In the genomic region with DNA sequence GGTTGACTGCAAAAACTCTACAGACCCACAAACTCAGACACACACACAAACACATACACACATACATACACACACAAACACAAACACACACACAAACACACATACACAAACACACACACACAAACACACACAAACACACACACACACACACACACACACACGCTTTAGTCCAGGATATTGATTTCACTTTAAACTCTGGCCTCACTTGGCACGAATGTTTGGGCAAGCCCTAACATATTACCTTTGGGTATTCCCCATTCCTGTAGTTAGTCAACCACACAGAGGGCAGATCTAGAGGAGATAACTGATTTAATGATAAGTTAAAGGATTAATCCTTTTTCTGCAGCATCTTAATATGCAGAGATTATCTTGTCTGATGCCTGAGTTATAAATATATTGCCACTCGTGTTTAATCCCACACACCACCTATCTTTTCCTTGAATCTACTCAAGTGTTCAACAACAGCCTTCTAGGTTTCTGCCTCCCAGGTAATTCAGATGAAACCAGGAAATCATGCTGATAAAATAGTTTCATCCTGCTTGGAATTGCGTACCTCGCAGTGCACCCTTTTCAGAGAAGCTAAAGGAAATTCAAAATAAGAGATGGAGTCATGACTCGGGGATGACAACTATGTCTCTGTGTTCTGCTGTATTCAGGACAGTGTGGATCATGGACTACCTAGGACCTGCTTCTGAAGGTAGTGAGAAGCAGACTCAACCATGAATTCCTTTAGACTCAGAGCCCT, we compare ENCODE assay signal across 27 cellular contexts. TPM values are rescaled to one million over a fixed set of nuclear protein-coding genes. Genes with fewer than 3 reads are reported as not detected.
DNase-seq lines count a peak whose midpoint lies in the region; ATAC-seq, FAIRE-seq and TF ChIP-seq lines count a peak whose summit lies in the region.
"Had no signal": no experiment of that assay in that cellular context is flagged by ENCODE, and none has a peak within 500 bp of the region (broad histone marks: within the 10 kb centered on the region; RNA-seq: fewer than 3 reads in every experiment).

No MANE protein-coding gene starts in this region.

- intact Hi-C loops in activated T-helper 2 cell treated with anti-CD3 and anti-CD28 coated beads, Interferon-gamma antibody, Interleukin-2, Interleukin-4, amounts not matched to agents 10 μg/mL and 5 μg/mL and 100 μg/mL, durations not matched to agents 14 hours and 24 hours and 36 hours (cut with micrococcal nuclease), result no loop called here
- intact Hi-C loops in HepG2 (cut with micrococcal nuclease; ENCODE audit: unreplicated experiment), result no loop called here
- intact Hi-C loops in activated CD4-positive, alpha-beta memory T cell treated with anti-CD3 and anti-CD28 coated beads for 36 hours (cut with micrococcal nuclease), result no loop called here

- TF ChIP-seq CTCF in HepG2 (CRISPR knock-in tag; IDR thresholded peaks at IDR 0.05) (no peak), GM13977 (IDR thresholded peaks at IDR 0.05; ENCODE audit: extremely low read depth, insufficient read depth, missing control alignments) (no peak)

- POLR2A ChIA-PET in HepG2 (lab: Yijun Ruan, JAX), result no interaction called here
- POLR2A ChIA-PET in activated CD4-positive, alpha-beta memory T cell treated with anti-CD3 and anti-CD28 coated beads for 36 hours (lab: Charles Lee), result no interaction called here

- FAIRE-seq in HepG2 (lab: Jason Lieb, UNC), result no peak
- FAIRE-seq: endothelial cell of umbilical vein, kidney, RCC 7860 had no signal

- no peak for ATAC-seq in HepG2
- ATAC-seq: activated CD8-positive, alpha-beta T cell treated with anti-CD3 and anti-CD28 coated beads for 36 hours; sciatic nerve; T-cell had no signal

- no peak for TF ChIP-seq POLR2A in HepG2 (IDR thresholded peaks at IDR 0.05; ENCODE audit: insufficient read depth in 1 of 2, low read depth in 2 of 2, low read length in 2 of 2)

- in situ Hi-C loops in HepG2 (cut with HindIII; ENCODE audit: extremely low pct_ligation_motif_present, low pct_unique_long_range_greater_than_20kb), result no loop called here
- in situ Hi-C loops in GM13977 (cut with MboI; ENCODE audit: low pct_unique_long_range_greater_than_20kb, low sequenced_read_pairs, unreplicated experiment), result no loop called here

- DNase-seq in DMS153 (lab: John Stamatoyannopoulos, UW) (peak; percentile 34), HPDE6-E6E7 (ENCODE audit: extremely low spot score) (peak; percentile 84), HepG2 (ENCODE audit: low spot score) (no peak), NCI-H226 (no peak), GM13977 (ENCODE audit: low spot score) (no peak), HCEC 1CT (no peak)
- DNase-seq in activated T-helper 2 cell treated with anti-CD3 and anti-CD28 coated beads, Interferon-gamma antibody, Interleukin-2, Interleukin-4, amounts not matched to agents 10 μg/mL and 5 μg/mL and 100 μg/mL, durations not matched to agents 14 hours and 24 hours and 36 hours (ENCODE audit: low spot score), result no peak
- no peak for DNase-seq in activated CD4-positive, alpha-beta memory T cell treated with anti-CD3 and anti-CD28 coated beads for 36 hours
- DNase-seq: activated CD4-positive, CD25-positive, alpha-beta regulatory T cell; activated CD8-positive, alpha-beta T cell treated with anti-CD3 and anti-CD28 coated beads for 36 hours; activated effector memory CD4-positive, alpha-beta T cell treated with anti-CD3 and anti-CD28 coated beads, Interleukin-2, amount 50 U/mL, for 16 hours; COR-L47; kidney; NCI-H1694; NCI-H2171; NCI-H526; stimulated activated CD4-positive, alpha-beta T cell treated with anti-CD3 and anti-CD28 coated beads, Interleukin-4, amount 100 ng/mL, for 4 hours; stimulated activated naive CD4-positive, alpha-beta T cell treated with Interleukin-2 at 50 U/mL for 16 hours; T-cell; uterus had no signal

- no peaks in the 10 kb centered on the region for H3K4me1 ChIP-seq in HepG2 (ENCODE audit: insufficient read depth, low read length)
- H3K4me1 ChIP-seq: BLaER1 treated with 17β-estradiol and CSF1 and Interleukin-3, amounts not matched to agents 10 nM and 100 nM; parathyroid adenoma; uterus had no signal

- no peaks in the 10 kb centered on the region for H4K20me1 ChIP-seq in HepG2 (ENCODE audit: insufficient read depth, low read length)
- H4K20me1 ChIP-seq: BLaER1 treated with 17β-estradiol and CSF1 and Interleukin-3, amounts not matched to agents 10 nM and 100 nM had no signal

- no peaks in the 10 kb centered on the region for H3K27me3 Mint-ChIP-seq in activated T-helper 2 cell treated with anti-CD3 and anti-CD28 coated beads, Interferon-gamma antibody, Interleukin-2, Interleukin-4, amounts not matched to agents 10 μg/mL and 5 μg/mL and 100 μg/mL, durations not matched to agents 14 hours and 24 hours and 36 hours (ENCODE audit: low read depth)
- H3K27me3 Mint-ChIP-seq in activated CD4-positive, alpha-beta memory T cell treated with anti-CD3 and anti-CD28 coated beads for 36 hours, result peaks cover 2% of the 10 kb centered on the region
- H3K27me3 Mint-ChIP-seq: T-cell had no signal

- CTCF ChIA-PET in HepG2 (lab: Yijun Ruan, JAX; ENCODE audit: low intra/inter-chr PET ratio, low total read pairs), result no interaction called here
- CTCF ChIA-PET in activated CD4-positive, alpha-beta memory T cell treated with anti-CD3 and anti-CD28 coated beads for 36 hours (lab: Charles Lee), result interaction anchor here (1.1 kb wide), 1 partner anchor 43 kb away, joined by 3 read pairs; no protein-coding TSS in a partner anchor

- H3K27ac ChIP-seq in HepG2 (ENCODE audit: extremely low read length, insufficient read depth, low read length), result no peak overlapping the region
- H3K27ac ChIP-seq: BLaER1 treated with 17β-estradiol and CSF1 and Interleukin-3, amounts not matched to agents 10 nM and 100 nM; parathyroid adenoma; uterus had no signal

- WGBS in HepG2 (ENCODE audit: low lambda C conversion rate), result 64% methylated on average over 6 of the region's 6 CpGs

- H3K36me3 ChIP-seq in HepG2 (replicated peaks in 1 of 2; ENCODE audit: control insufficient read depth in 1 of 2, insufficient read depth in 2 of 2, low read length in 2 of 2), result no peaks in the 10 kb centered on the region
- H3K36me3 ChIP-seq: BLaER1 treated with 17β-estradiol and CSF1 and Interleukin-3, amounts not matched to agents 10 nM and 100 nM; uterus had no signal

- peak overlapping the region; percentile 13 for H3K27ac Mint-ChIP-seq in activated T-helper 2 cell treated with anti-CD3 and anti-CD28 coated beads, Interferon-gamma antibody, Interleukin-2, Interleukin-4, amounts not matched to agents 10 μg/mL and 5 μg/mL and 100 μg/mL, durations not matched to agents 14 hours and 24 hours and 36 hours
- no peak overlapping the region for H3K27ac Mint-ChIP-seq in activated CD4-positive, alpha-beta memory T cell treated with anti-CD3 and anti-CD28 coated beads for 36 hours
- H3K27ac Mint-ChIP-seq: activated CD8-positive, alpha-beta T cell treated with anti-CD3 and anti-CD28 coated beads for 36 hours; T-cell had no signal

- H3K4me3 Mint-ChIP-seq in activated T-helper 2 cell treated with anti-CD3 and anti-CD28 coated beads, Interferon-gamma antibody, Interleukin-2, Interleukin-4, amounts not matched to agents 10 μg/mL and 5 μg/mL and 100 μg/mL, durations not matched to agents 14 hours and 24 hours and 36 hours (ENCODE audit: low read depth), result peak overlapping the region; percentile 1
- no peak overlapping the region for H3K4me3 Mint-ChIP-seq in activated CD4-positive, alpha-beta memory T cell treated with anti-CD3 and anti-CD28 coated beads for 36 hours
- H3K4me3 Mint-ChIP-seq: activated CD8-positive, alpha-beta T cell treated with anti-CD3 and anti-CD28 coated beads for 36 hours; neural crest cell; T-cell had no signal

- H3K9me3 ChIP-seq in HepG2 (ENCODE audit: low read length), result no peaks in the 10 kb centered on the region
- H3K9me3 ChIP-seq: uterus had no signal

- H3K27me3 ChIP-seq in HepG2 (ENCODE audit: control insufficient read depth in 1 of 2, insufficient read depth in 2 of 2, low read length in 2 of 2), result peaks cover 0 to 1% of the 10 kb centered on the region in 2 experiments; a peak in 1 of 5 replicates
- H3K27me3 ChIP-seq: BLaER1 treated with 17β-estradiol and CSF1 and Interleukin-3, amounts not matched to agents 10 nM and 100 nM; uterus had no signal

- H3K36me3 Mint-ChIP-seq in activated T-helper 2 cell treated with anti-CD3 and anti-CD28 coated beads, Interferon-gamma antibody, Interleukin-2, Interleukin-4, amounts not matched to agents 10 μg/mL and 5 μg/mL and 100 μg/mL, durations not matched to agents 14 hours and 24 hours and 36 hours (ENCODE audit: low read depth), result peaks cover 14% of the 10 kb centered on the region
- H3K36me3 Mint-ChIP-seq in activated CD4-positive, alpha-beta memory T cell treated with anti-CD3 and anti-CD28 coated beads for 36 hours, result no peaks in the 10 kb centered on the region
- H3K36me3 Mint-ChIP-seq: T-cell had no signal

- no peaks in the 10 kb centered on the region for H3K79me2 ChIP-seq in HepG2 (ENCODE audit: insufficient read depth, low read length)
- H3K79me2 ChIP-seq: parathyroid adenoma had no signal

- no peak overlapping the region for H3K9ac ChIP-seq in HepG2 (ENCODE audit: insufficient read depth, low read depth, low read length)
- H3K9ac ChIP-seq: BLaER1 treated with 17β-estradiol and CSF1 and Interleukin-3, amounts not matched to agents 10 nM and 100 nM; parathyroid adenoma had no signal

- TF ChIP-seq EP300 in HepG2 (IDR thresholded peaks at IDR 0.05; ENCODE audit: low read depth in 2 of 2, low read length in 2 of 2) (no peak), HepG2 (CRISPR knock-in tag; IDR thresholded peaks at IDR 0.05; ENCODE audit: borderline replicate concordance) (no peak)

- peaks cover 45% of the 10 kb centered on the region for H3K4me1 Mint-ChIP-seq in activated T-helper 2 cell treated with anti-CD3 and anti-CD28 coated beads, Interferon-gamma antibody, Interleukin-2, Interleukin-4, amounts not matched to agents 10 μg/mL and 5 μg/mL and 100 μg/mL, durations not matched to agents 14 hours and 24 hours and 36 hours (ENCODE audit: low read depth)
- H3K4me1 Mint-ChIP-seq in activated CD4-positive, alpha-beta memory T cell treated with anti-CD3 and anti-CD28 coated beads for 36 hours (ENCODE audit: low read depth), result peaks cover 25% of the 10 kb centered on the region
- H3K4me1 Mint-ChIP-seq: neural crest cell had no signal

- no TSS peak for BruUV-seq in HepG2 (replicated peaks; lab: Mats Ljungman, UMichigan)

- no peak overlapping the region for H3K4me2 ChIP-seq in HepG2 (ENCODE audit: low read depth, low read length)
- H3K4me2 ChIP-seq: BLaER1 treated with 17β-estradiol and CSF1 and Interleukin-3, amounts not matched to agents 10 nM and 100 nM had no signal

- no peak overlapping the region for H2AFZ ChIP-seq in HepG2 (ENCODE audit: low read length)
- H2AFZ ChIP-seq: parathyroid adenoma had no signal

- no peak for TF ChIP-seq RAD21 in HepG2 (CRISPR knock-in tag; IDR thresholded peaks at IDR 0.05)

- H3K4me3 ChIP-seq in HepG2 (replicated peaks in 1 of 3; ENCODE audit: insufficient read depth in 1 of 3, low read depth in 2 of 3, low read length in 3 of 3), result no peak overlapping the region
- H3K4me3 ChIP-seq: BLaER1 treated with 17β-estradiol and CSF1 and Interleukin-3, amounts not matched to agents 10 nM and 100 nM; lung; uterus had no signal

- H3K9me3 Mint-ChIP-seq in activated T-helper 2 cell treated with anti-CD3 and anti-CD28 coated beads, Interferon-gamma antibody, Interleukin-2, Interleukin-4, amounts not matched to agents 10 μg/mL and 5 μg/mL and 100 μg/mL, durations not matched to agents 14 hours and 24 hours and 36 hours, result peaks cover 11% of the 10 kb centered on the region
- H3K9me3 Mint-ChIP-seq in activated CD4-positive, alpha-beta memory T cell treated with anti-CD3 and anti-CD28 coated beads for 36 hours, result no peaks in the 10 kb centered on the region
- H3K9me3 Mint-ChIP-seq: activated CD8-positive, alpha-beta T cell treated with anti-CD3 and anti-CD28 coated beads for 36 hours; neural crest cell; T-cell had no signal

RNA-seq across cellular contexts. Expression of a gene that starts 14.5 kb away (rescaled TPM):
- total RNA-seq in activated T-helper 2 cell treated with anti-CD3 and anti-CD28 coated beads, Interferon-gamma antibody, Interleukin-2, Interleukin-4, amounts not matched to agents 10 μg/mL and 5 μg/mL and 100 μg/mL, durations not matched to agents 14 hours and 24 hours and 36 hours, result 120 and 121 TPM in 2 replicates
- 4.4 and 5.4 TPM in 2 replicates for total RNA-seq in HepG2 (2016; rRNA removed; fragmentation: Illumina TruSeq; extraction: Trizol)
- 2.4 and 2.8 TPM in 2 replicates for total RNA-seq in HepG2 (2016; cell fraction: cytosol; rRNA removed; fragmentation: Illumina TruSeq; extraction: Trizol; ENCODE audit: low read depth)
- 4.1 and 5.5 TPM in 2 replicates for total RNA-seq in HepG2 (2016; cell fraction: insoluble cytoplasmic fraction; rRNA removed; fragmentation: Illumina TruSeq; extraction: Trizol)
- total RNA-seq in HepG2 (2016; cell fraction: membrane; rRNA removed; fragmentation: Illumina TruSeq; extraction: Trizol), result 5.1 and 5.5 TPM in 2 replicates
- total RNA-seq in HepG2 (2016; cell fraction: nucleus; rRNA removed; fragmentation: Illumina TruSeq; extraction: Trizol), result 16.6 and 18.1 TPM in 2 replicates
- polyA plus RNA-seq in HepG2 (2011; rRNA removed), result 5.8 and 6.4 TPM in 2 replicates
- polyA plus RNA-seq in HepG2 (2011; cell fraction: cytosol; rRNA removed), result 3.0 and 3.1 TPM in 2 replicates
- polyA plus RNA-seq in HepG2 (2011; cell fraction: nucleus; rRNA removed), result 18.7 and 27.2 TPM in 2 replicates
- polyA plus RNA-seq in HepG2 (2012), result 6.5 and 6.7 TPM in 2 replicates
- 2.4 and 2.8 TPM in 2 replicates for polyA plus RNA-seq in HepG2 (2016; cell fraction: cytosol; fragmentation: Illumina TruSeq; extraction: Trizol; ENCODE audit: low read depth)
- polyA plus RNA-seq in HepG2 (2016; cell fraction: insoluble cytoplasmic fraction; fragmentation: Illumina TruSeq; extraction: Trizol; ENCODE audit: low read depth), result 7.5 and 8.8 TPM in 2 replicates
- polyA plus RNA-seq in HepG2 (2016; cell fraction: membrane; fragmentation: Illumina TruSeq; extraction: Trizol; ENCODE audit: low read depth), result 5.2 and 5.9 TPM in 2 replicates
- 13.0 and 13.3 TPM in 2 replicates for polyA plus RNA-seq in HepG2 (2016; cell fraction: nucleus; fragmentation: Illumina TruSeq; extraction: Trizol; ENCODE audit: insufficient read depth, low read depth)
- polyA minus RNA-seq in HepG2 (2011; rRNA and poly(A)+ RNA removed; ENCODE audit: low replicate concordance), result 10.3 and 32.7 TPM in 2 replicates
- polyA minus RNA-seq in HepG2 (2011; cell fraction: cytosol; rRNA and poly(A)+ RNA removed), result 3.1 and 6.2 TPM in 2 replicates
- polyA minus RNA-seq in HepG2 (2011; cell fraction: nucleus; rRNA and poly(A)+ RNA removed), result 103 and 105 TPM in 2 replicates
- total RNA-seq in activated CD4-positive, alpha-beta memory T cell treated with anti-CD3 and anti-CD28 coated beads for 36 hours, result 10 to 100 TPM; 50.6 to 55.8 TPM

Comparison
In these comparisons a context has a peak if more than half of its experiments do, and no peak if none do; other contexts are left out.
1. DNase-seq: peak in DMS153 (single experiment) and HPDE6-E6E7 (single experiment); none in activated T-helper 2 cell treated with anti-CD3 and anti-CD28 coated beads, Interferon-gamma antibody, Interleukin-2, Interleukin-4, amounts not matched to agents 10 μg/mL and 5 μg/mL and 100 μg/mL, durations not matched to agents 14 hours and 24 hours and 36 hours (single experiment), HepG2 (single experiment), activated CD4-positive, alpha-beta memory T cell treated with anti-CD3 and anti-CD28 coated beads for 36 hours (single experiment), NCI-H226 (single experiment), GM13977 (single experiment) and HCEC 1CT (single experiment).